In genomic region chr19:12484371-12485322, GRCh38 we compare ENCODE assay signal across 7 cellular contexts. TPM values are rescaled to one million over a fixed set of nuclear protein-coding genes. Genes with fewer than 3 reads are reported as not detected.
A peak's percentile ranks its signal among the peaks of the same experiment; 100 is the strongest.
DNase-seq lines count a peak whose midpoint lies in the region; ATAC-seq, FAIRE-seq and TF ChIP-seq lines count a peak whose summit lies in the region.

TSS of gene ZNF709 (minus strand) at chr19:12484816. CDS start at chr19:12484657, 159 bp downstream.

- no peak within 1 kb of the TSS; the same call in 1 of the 2 replicates for H3K27ac Mint-ChIP-seq in WTC11

- H3K36me3 Mint-ChIP-seq in WTC11 = no peaks in the 10 kb centered on the region

- 1% methylated on average over 57 to 63 of the region's 63 CpGs for WGBS in small intestine, 3 donors

- no peaks in the 10 kb centered on the region for H3K36me3 ChIP-seq in small intestine (ENCODE audit: control insufficient read depth in 2 of 2, insufficient read depth in 2 of 2, low read length in 2 of 2)

- CTCF ChIA-PET in WTC11 (lab: Charles Lee) = interaction anchor here (0.6 to 2.9 kb wide), 7 partner anchors 11 to 425 kb away, joined by 3 to 12 read pairs (median 3); partner anchors contain the start of genes ZNF442 and ZNF564

- POLR2A ChIA-PET in WTC11 (lab: Charles Lee) = interaction anchor here (0.6 to 2.4 kb wide), 6 partner anchors 11 to 269 kb away, joined by 3 to 15 read pairs (median 4); partner anchors contain the start of genes ZNF443 and ZNF563

- peak within 1 kb of the TSS; percentile 93 to 100 for H3K4me3 ChIP-seq in cardiac fibroblast (replicated peaks in 1 of 2; ENCODE audit: low read depth in 2 of 2, low read length in 2 of 2)
- H3K4me3 ChIP-seq in small intestine (ENCODE audit: low read depth in 1 of 2, low read length in 2 of 2) = peak within 1 kb of the TSS; percentile 72 to 81

- DNase-seq in NCI-H2107 treated with DMSO at 0.1 percent for 48 hours (lab: John Stamatoyannopoulos, UW; ENCODE audit: unreplicated experiment) (peak; percentile 75), WTC11 (ENCODE audit: low spot score) (peak; percentile 97), cardiac fibroblast (ENCODE audit: low read depth in 2 of 2) (peak; percentile 84 to 90), iPS-NIHi7 (ENCODE audit: extremely low spot score) (peak; percentile 96), small intestine (peak; percentile 87)

- H3K9me3 Mint-ChIP-seq in WTC11 = no peaks in the 10 kb centered on the region

- ATAC-seq in GM18508 (IDR thresholded peaks at IDR 0.05; ENCODE audit: insufficient read depth, unreplicated experiment) (peak; percentile 56), HG02973 (IDR thresholded peaks at IDR 0.05; ENCODE audit: unreplicated experiment) (peak; percentile 77), WTC11 (peak; percentile 98)

- no peaks in the 10 kb centered on the region for H3K27me3 ChIP-seq in small intestine (ENCODE audit: control insufficient read depth in 2 of 2, insufficient read depth in 2 of 2, low read length in 2 of 2)

- peaks cover 2 to 3% of the 10 kb centered on the region in 2 donors for H3K4me1 ChIP-seq in small intestine (ENCODE audit: control insufficient read depth in 2 of 2, insufficient read depth in 1 of 2, low read depth in 1 of 2, low read length in 1 of 2)

- H3K4me1 Mint-ChIP-seq in WTC11 = peaks cover 16% of the 10 kb centered on the region

- H3K9me3 ChIP-seq in small intestine (ENCODE audit: control insufficient read depth, low read depth) = no peaks in the 10 kb centered on the region

- H3K4me3 Mint-ChIP-seq in WTC11 = peak within 1 kb of the TSS; percentile 89

- peaks cover 14% of the 10 kb centered on the region for H3K27me3 Mint-ChIP-seq in WTC11 (ENCODE audit: low read depth)

- TF ChIP-seq CTCF in WTC11 (IDR thresholded peaks at IDR 0.05) (no peak), cardiac fibroblast (IDR thresholded peaks at IDR 0.05; ENCODE audit: low read depth, low read length) (no peak)

- FAIRE-seq in small intestine (lab: Jason Lieb, UNC) = no peak

- peak within 1 kb of the TSS in 1 of 2 donors; percentile 72 for H3K27ac ChIP-seq in small intestine (ENCODE audit: low read depth in 1 of 2, low read length in 1 of 2)

TF ChIP-seq in WTC11, 78 proteins besides CTCF, POLR2A, EP300 and RAD21 (continues in another document):
- TF ChIP-seq ZNF317 (CRISPR knock-in tag; IDR thresholded peaks at IDR 0.05; ENCODE audit: borderline replicate concordance, low read depth) (no peak), SP1 (CRISPR knock-in tag; conservative IDR thresholded peaks at IDR 0.05) (peak; percentile 73), KAT7 (CRISPR knock-in tag; IDR thresholded peaks at IDR 0.05; ENCODE audit: borderline replicate concordance) (no peak), FOXP4 (CRISPR knock-in tag; IDR thresholded peaks at IDR 0.05) (no peak), ZNF121 (CRISPR knock-in tag; IDR thresholded peaks at IDR 0.05) (no peak), ESRRA (CRISPR knock-in tag; IDR thresholded peaks at IDR 0.05; ENCODE audit: borderline replicate concordance) (0 out of 2 replicates have a peak, but pooled peaks have one; percentile 45), NR2C2 (CRISPR knock-in tag; IDR thresholded peaks at IDR 0.05) (no peak), ZNF512 (CRISPR knock-in tag; IDR thresholded peaks at IDR 0.05; ENCODE audit: borderline replicate concordance) (0 out of 2 replicates have a peak, but pooled peaks have one; percentile 20), ZNF532 (CRISPR knock-in tag; IDR thresholded peaks at IDR 0.05; ENCODE audit: borderline replicate concordance) (no peak), HMGA2 (CRISPR knock-in tag; IDR thresholded peaks at IDR 0.05) (no peak), STAT6 (CRISPR knock-in tag; conservative IDR thresholded peaks at IDR 0.05; ENCODE audit: low read depth) (no peak), GRHL2 (CRISPR knock-in tag; IDR thresholded peaks at IDR 0.05; ENCODE audit: insufficient replicate concordance, severe bottlenecking) (no peak), PRRX2 (CRISPR knock-in tag; IDR thresholded peaks at IDR 0.05) (no peak), USF2 (CRISPR knock-in tag; IDR thresholded peaks at IDR 0.05) (no peak), TP53 (CRISPR knock-in tag; IDR thresholded peaks at IDR 0.05) (no peak; the same call in 1 of the 2 replicates)

RNA-seq across cellular contexts. Expression of gene ZNF709, which starts in this region (rescaled TPM):
- total RNA-seq in WTC11 (2021) = 3.0 to 3.8 TPM (median 3.4 TPM) in 3 replicates
- polyA plus RNA-seq in small intestine = under 1 TPM in 1 of 3 donors, not detected in 2; 0.76 TPM

Comparison
In these comparisons a context has a peak if more than half of its experiments do, and no peak if none do; other contexts are left out.
1. Peak in DNase-seq and H3K4me3 ChIP-seq in small intestine; RNA of the gene not detected or under 1 TPM.